ENCODE assay signal across 1 cellular context in genomic region chr9:7844283-7844682, GRCh38.
TF ChIP-seq lines count a peak whose summit lies in the region.

No MANE protein-coding gene starts in this region.

TF ChIP-seq in HepG2, 621 proteins besides CTCF, POLR2A, EP300 and RAD21 (continued from another document):
- no peak for TF ChIP-seq ZUFSP (CRISPR knock-in tag; IDR thresholded peaks at IDR 0.05; ENCODE audit: borderline replicate concordance)
